1 cellular context compared by ENCODE assay signal in the genomic region with DNA sequence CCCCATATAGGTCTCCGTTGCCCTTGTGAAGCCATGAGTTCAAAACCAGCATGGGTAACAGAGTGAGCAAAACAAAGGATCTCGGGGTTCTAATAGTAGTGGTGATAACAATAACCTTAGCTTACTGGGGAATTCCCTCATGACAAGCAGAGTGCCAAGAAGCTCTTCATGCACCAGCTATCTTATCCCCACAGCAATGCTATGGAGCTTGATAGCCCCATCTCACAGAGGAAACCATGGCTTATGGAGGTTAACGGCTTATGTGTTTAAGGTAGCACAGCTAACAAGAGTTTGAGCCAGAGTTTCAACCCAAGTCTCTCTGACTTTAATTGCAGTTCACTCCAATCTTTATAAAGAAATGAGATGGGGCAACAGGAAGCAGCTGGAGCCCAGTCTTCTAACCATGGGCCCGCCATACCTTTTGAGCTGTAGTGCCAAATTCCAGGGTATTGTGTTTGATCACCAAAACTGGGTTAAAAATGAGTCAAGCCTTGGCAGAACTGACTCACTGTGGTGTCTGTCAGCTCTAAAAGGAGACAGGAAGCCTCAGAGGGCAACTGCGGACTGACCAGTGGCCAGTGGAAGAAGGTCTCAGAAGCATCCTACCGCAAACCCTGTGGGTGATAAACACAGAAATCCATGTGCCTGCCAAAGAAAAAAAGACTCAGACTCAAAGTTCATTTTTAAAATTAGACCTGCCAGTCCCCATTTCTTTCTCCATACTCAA.
TF ChIP-seq lines count a peak whose summit lies in the region.

No MANE protein-coding gene starts in this region.

TF ChIP-seq in WTC11, 78 proteins besides CTCF, POLR2A, EP300 and RAD21 (continued from another document):
- TF ChIP-seq, protein P1, sequence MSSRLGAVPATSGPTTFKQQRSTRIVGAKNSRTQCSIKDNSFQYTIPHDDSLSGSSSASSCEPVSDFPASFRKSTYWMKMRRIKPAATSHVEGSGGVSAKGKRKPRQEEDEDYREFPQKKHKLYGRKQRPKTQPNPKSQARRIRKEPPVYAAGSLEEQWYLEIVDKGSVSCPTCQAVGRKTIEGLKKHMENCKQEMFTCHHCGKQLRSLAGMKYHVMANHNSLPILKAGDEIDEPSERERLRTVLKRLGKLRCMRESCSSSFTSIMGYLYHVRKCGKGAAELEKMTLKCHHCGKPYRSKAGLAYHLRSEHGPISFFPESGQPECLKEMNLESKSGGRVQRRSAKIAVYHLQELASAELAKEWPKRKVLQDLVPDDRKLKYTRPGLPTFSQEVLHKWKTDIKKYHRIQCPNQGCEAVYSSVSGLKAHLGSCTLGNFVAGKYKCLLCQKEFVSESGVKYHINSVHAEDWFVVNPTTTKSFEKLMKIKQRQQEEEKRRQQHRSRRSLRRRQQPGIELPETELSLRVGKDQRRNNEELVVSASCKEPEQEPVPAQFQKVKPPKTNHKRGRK (CRISPR knock-in tag; IDR thresholded peaks at IDR 0.05; ENCODE audit: borderline replicate concordance): no peak
- TF ChIP-seq ETV6 (CRISPR knock-in tag; IDR thresholded peaks at IDR 0.05) (no peak), NFYB (CRISPR knock-in tag; conservative IDR thresholded peaks at IDR 0.05; ENCODE audit: low read depth) (no peak), TCF7 (CRISPR knock-in tag; IDR thresholded peaks at IDR 0.05; ENCODE audit: low read depth) (no peak), RELA (CRISPR knock-in tag; IDR thresholded peaks at IDR 0.05; ENCODE audit: borderline replicate concordance) (no peak), FOXJ3 (CRISPR knock-in tag; IDR thresholded peaks at IDR 0.05; ENCODE audit: borderline replicate concordance) (no peak), PRRX2 (CRISPR knock-in tag; IDR thresholded peaks at IDR 0.05) (no peak)
